ENCODE assay signal across 7 cellular contexts in the genomic region with DNA sequence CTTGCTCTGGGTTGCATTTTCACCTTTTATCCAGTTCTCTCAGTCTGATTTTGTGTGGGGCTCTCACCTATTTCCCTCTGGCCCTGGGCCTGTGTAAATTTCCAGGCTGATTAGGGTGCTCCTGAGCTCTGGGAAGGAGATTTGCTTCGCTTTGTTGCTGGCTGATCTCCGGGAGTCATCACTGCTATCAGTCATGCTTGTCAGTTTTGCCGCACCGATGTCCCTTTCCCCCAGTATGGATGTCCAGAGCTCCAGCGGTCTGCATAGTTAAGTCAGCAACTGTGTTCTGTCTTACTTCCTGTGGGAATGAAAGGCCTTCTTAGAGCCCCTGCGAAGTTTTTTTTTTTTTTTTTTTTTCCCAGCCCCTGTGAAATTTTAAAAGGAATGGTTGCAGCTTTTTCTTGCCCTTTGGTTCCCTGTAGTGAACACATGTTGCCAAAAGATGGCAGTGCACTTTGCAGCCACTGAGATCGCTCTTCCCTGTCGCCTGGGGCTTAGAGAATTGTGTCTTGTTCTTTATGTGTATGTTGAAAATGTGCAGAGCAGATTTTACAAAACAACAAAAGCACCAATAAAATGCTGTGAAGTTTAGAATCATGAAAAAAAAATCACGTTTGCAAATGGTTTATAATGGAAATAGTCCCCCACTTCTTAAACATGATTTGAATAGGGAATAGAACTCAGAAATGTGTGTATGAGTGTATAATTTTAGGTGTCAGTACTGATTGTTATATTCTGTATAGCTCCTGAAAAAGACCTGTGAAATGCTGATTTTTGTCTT.
DNase-seq lines count a peak whose midpoint lies in the region; ATAC-seq, FAIRE-seq and TF ChIP-seq lines count a peak whose summit lies in the region.

No MANE protein-coding gene starts in this region.

- DNase-seq in SHP77 treated with DMSO at 0.1 percent for 48 hours (lab: John Stamatoyannopoulos, UW): peak; percentile 33
- peak; percentile 50 to 83 for DNase-seq in fibroblast of lung (ENCODE audit: low read depth in 2 of 2)
- DNase-seq in activated T-cell treated with anti-CD3 and anti-CD28 coated beads, Interleukin-2, amount 50 U/mL, for 72 hours: no peak
- DNase-seq in DMS79 (lab: John Stamatoyannopoulos, UW): no peak

- no peaks in the 10 kb centered on the region for H3K36me3 Mint-ChIP-seq in activated T-cell treated with anti-CD3 and anti-CD28 coated beads, Interleukin-2, amount 50 U/mL, for 72 hours (ENCODE audit: insufficient read depth in 2 of 2)

- no peaks in the 10 kb centered on the region for H3K9me3 ChIP-seq in fibroblast of lung (ENCODE audit: control insufficient read depth, insufficient read depth, low read depth, low read length)
- H3K9me3 ChIP-seq in neuron (ENCODE audit: low read length): no peaks in the 10 kb centered on the region

- peak overlapping the region; percentile 83 for H3K27ac ChIP-seq in fibroblast of lung (ENCODE audit: insufficient read depth, low read length)

- ATAC-seq in HG02642 (IDR thresholded peaks at IDR 0.05; ENCODE audit: poor library complexity, unreplicated experiment): peak; percentile 63
- ATAC-seq in activated T-cell treated with anti-CD3 and anti-CD28 coated beads, Interleukin-2, amount 50 U/mL, for 72 hours (replicated peaks in 1 of 2): no peak

- H3K9me3 Mint-ChIP-seq in activated T-cell treated with anti-CD3 and anti-CD28 coated beads, Interleukin-2, amount 50 U/mL, for 72 hours: no peaks in the 10 kb centered on the region

- H3K79me2 ChIP-seq in fibroblast of lung (ENCODE audit: control insufficient read depth, insufficient read depth, low read length): peaks cover 12% of the 10 kb centered on the region

- FAIRE-seq in G401.6 (lab: Jason Lieb, UNC): peak; percentile 48

- H3K36me3 ChIP-seq in fibroblast of lung (ENCODE audit: control insufficient read depth, insufficient read depth, low read length): no peaks in the 10 kb centered on the region
- H3K36me3 ChIP-seq in neuron (ENCODE audit: insufficient read depth, low read length): no peaks in the 10 kb centered on the region

- H3K9ac ChIP-seq in fibroblast of lung (ENCODE audit: insufficient read depth, low read length): peak overlapping the region; percentile 24

- H3K27ac Mint-ChIP-seq in activated T-cell treated with anti-CD3 and anti-CD28 coated beads, Interleukin-2, amount 50 U/mL, for 72 hours: no peak overlapping the region

- TF ChIP-seq CTCF in fibroblast of lung (conservative IDR thresholded peaks at IDR 0.05 in 1 of 2, IDR thresholded peaks at IDR 0.05 in 1 of 2; ENCODE audit: low read depth in 1 of 2, low read length in 2 of 2): peak; percentile 79 to 84

- no peaks in the 10 kb centered on the region for H3K4me1 Mint-ChIP-seq in activated T-cell treated with anti-CD3 and anti-CD28 coated beads, Interleukin-2, amount 50 U/mL, for 72 hours (ENCODE audit: low read depth)

- H3K4me1 ChIP-seq in fibroblast of lung (ENCODE audit: control insufficient read depth, extremely low read depth, insufficient read depth, low read length) (peaks cover 20% of the 10 kb centered on the region), neuron (ENCODE audit: insufficient read depth, low read length) (peaks cover 26% of the 10 kb centered on the region)

- no peak overlapping the region for H3K4me3 Mint-ChIP-seq in activated T-cell treated with anti-CD3 and anti-CD28 coated beads, Interleukin-2, amount 50 U/mL, for 72 hours

- H3K27me3 Mint-ChIP-seq in activated T-cell treated with anti-CD3 and anti-CD28 coated beads, Interleukin-2, amount 50 U/mL, for 72 hours (ENCODE audit: low read depth): no peaks in the 10 kb centered on the region

- H4K20me1 ChIP-seq in fibroblast of lung (ENCODE audit: control insufficient read depth, extremely low read depth, insufficient read depth, low read length): no peaks in the 10 kb centered on the region

- peak overlapping the region; percentile 28 for H3K4me2 ChIP-seq in fibroblast of lung (ENCODE audit: extremely low read depth, insufficient read depth, low read length)

- H2AFZ ChIP-seq in fibroblast of lung (ENCODE audit: low read length) (peak overlapping the region; percentile 10), neuron (ENCODE audit: low read depth, low read length) (no peak overlapping the region)

- H3K27me3 ChIP-seq in fibroblast of lung (ENCODE audit: control insufficient read depth, insufficient read depth, low read length) (no peaks in the 10 kb centered on the region), neuron (ENCODE audit: insufficient read depth, low read length) (no peaks in the 10 kb centered on the region)

- H3K4me3 ChIP-seq in fibroblast of lung (replicated peaks in 1 of 4; ENCODE audit: control extremely low read depth in 1 of 4, insufficient read depth in 1 of 4, low read depth in 3 of 4, low read length in 4 of 4) (peak overlapping the region in 2 of 4 experiments; percentile 19 to 23), neuron (ENCODE audit: low read length) (peak overlapping the region; percentile 32)

Comparison
In these comparisons a context has a peak if more than half of its experiments do, and no peak if none do; other contexts are left out.
1. DNase-seq: peak in SHP77 treated with DMSO at 0.1 percent for 48 hours (single experiment) and fibroblast of lung (2 of 2); none in activated T-cell treated with anti-CD3 and anti-CD28 coated beads, Interleukin-2, amount 50 U/mL, for 72 hours (0 of 2) and DMS79 (single experiment).